ENCODE assay signal across 34 cellular contexts in genomic region chr10:44216073-44216472, GRCh38.
"Had no signal": no experiment of that assay in that cellular context is flagged by ENCODE, and none has a peak within 500 bp of the region (broad histone marks: within the 10 kb centered on the region; RNA-seq: fewer than 3 reads in every experiment).

No MANE protein-coding gene starts in this region.

- H3K4me3 ChIP-seq: adrenal gland, ascending aorta, body of pancreas, breast epithelium, cardiac muscle cell had no signal

- H3K4me1 ChIP-seq: adrenal gland, body of pancreas, breast epithelium had no signal

- FAIRE-seq: astrocyte, bronchial epithelial cell had no signal

- DNase-seq: activated effector memory CD4-positive, alpha-beta T cell treated with anti-CD3 and anti-CD28 coated beads, Interleukin-2, amount 50 U/mL, for 16 hours; activated effector memory CD4-positive, alpha-beta T cell treated with Interleukin-2 at 50 U/mL for 16 hours; activated gamma-delta T cell; activated gamma-delta T cell treated with Interleukin-2 at 50 U/mL for 16 hours; activated naive CD4-positive, alpha-beta T cell; activated naive CD4-positive, alpha-beta T cell treated with anti-CD3 and anti-CD28 coated beads for 36 hours; activated naive CD4-positive, alpha-beta T cell treated with anti-CD3 and anti-CD28 coated beads, Interleukin-2, amount 10 ng/mL, durations not matched to agents 7 days and 5 days; activated naive CD4-positive, alpha-beta T cell treated with anti-CD3 and anti-CD28 coated beads, Interleukin-2, amount 50 U/mL, for 16 hours; activated naive CD4-positive, alpha-beta T cell treated with Interleukin-2 at 50 U/mL for 16 hours; activated naive CD8-positive, alpha-beta T cell treated with anti-CD3 and anti-CD28 coated beads for 36 hours; activated naive CD8-positive, alpha-beta T cell treated with anti-CD3 and anti-CD28 coated beads, Interleukin-2, amount 10 ng/mL, durations not matched to agents 7 days and 5 days; activated naive CD8-positive, alpha-beta T cell treated with anti-CD3 and anti-CD28 coated beads, Interleukin-2, amount 50 U/mL, for 24 hours; activated T-cell treated with anti-CD3 and anti-CD28 coated beads, Interleukin-2, amount 50 U/mL, for 1 hour; activated T-cell treated with anti-CD3 and anti-CD28 coated beads, Interleukin-2, amount 50 U/mL, for 24 hours; activated T-cell treated with anti-CD3 and anti-CD28 coated beads, Interleukin-2, amount 50 U/mL, for 4 hours; activated T-cell treated with anti-CD3 and anti-CD28 coated beads, Interleukin-2, amount 50 U/mL, for 48 hours; activated T-cell treated with anti-CD3 and anti-CD28 coated beads, Interleukin-2, amount 50 U/mL, for 72 hours; adrenal gland; amniotic stem cell; amygdala; anterior cingulate cortex; aorta; body of pancreas; brain microvascular endothelial cell; caudate nucleus; central memory CD4-positive, alpha-beta T cell; cerebellar nuclear complex had no signal

- ATAC-seq: activated naive CD4-positive, alpha-beta T cell treated with anti-CD3 and anti-CD28 coated beads, Interleukin-2, amount 50 U/mL, for 72 hours; activated naive CD8-positive, alpha-beta T cell treated with anti-CD3 and anti-CD28 coated beads, Interleukin-2, amount 50 U/mL, for 24 hours; activated T-cell treated with anti-CD3 and anti-CD28 coated beads, Interleukin-2, amount 50 U/mL, for 4 hours; activated T-cell treated with anti-CD3 and anti-CD28 coated beads, Interleukin-2, amount 50 U/mL, for 72 hours; activated T-helper 17 cell treated with anti-CD3 and anti-CD28 coated beads, Interleukin-2, amount 50 U/mL, for 72 hours; body of pancreas had no signal

- H3K36me3 ChIP-seq: adrenal gland, ascending aorta, brain microvascular endothelial cell, breast epithelium, cardiac muscle cell had no signal

- H3K27ac ChIP-seq: adrenal gland, ascending aorta, body of pancreas, brain microvascular endothelial cell, breast epithelium, cardiac muscle cell had no signal

- H3K27me3 ChIP-seq: adrenal gland, ascending aorta, body of pancreas, brain microvascular endothelial cell, breast epithelium, cardiac muscle cell had no signal

- H3K9me3 ChIP-seq: adrenal gland, body of pancreas had no signal
